17 cellular contexts compared by ENCODE assay signal in the genomic region with DNA sequence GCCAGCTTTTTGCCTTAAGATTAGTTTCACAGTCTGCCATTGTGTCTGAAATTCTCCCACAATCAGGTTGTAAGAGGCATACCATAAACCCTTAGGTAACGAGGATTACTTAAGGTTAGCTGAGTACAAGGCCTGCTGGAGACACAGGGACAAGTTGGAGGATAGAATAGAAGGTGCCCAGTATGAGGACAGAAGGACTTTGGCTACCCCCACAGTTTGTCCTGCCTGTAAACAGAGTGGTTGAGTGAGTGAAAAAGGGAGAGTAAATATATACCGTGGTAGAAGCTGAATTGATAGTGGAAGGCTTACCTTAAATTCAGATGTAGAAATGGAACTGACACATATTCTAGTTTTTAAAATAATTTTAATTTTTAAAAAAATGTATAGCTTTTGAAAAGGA. TPM values are rescaled to one million over a fixed set of nuclear protein-coding genes. Genes with fewer than 3 reads are reported as not detected.
DNase-seq lines count a peak whose midpoint lies in the region; ATAC-seq, FAIRE-seq and TF ChIP-seq lines count a peak whose summit lies in the region.
"Had no signal": no experiment of that assay in that cellular context is flagged by ENCODE, and none has a peak within 500 bp of the region (broad histone marks: within the 10 kb centered on the region; RNA-seq: fewer than 3 reads in every experiment).

No MANE protein-coding gene starts in this region.

- peaks cover 63% of the 10 kb centered on the region for H3K4me1 ChIP-seq in psoas muscle
- H3K4me1 ChIP-seq: Peyer's patch had no signal

- no peak for TF ChIP-seq CTCF in psoas muscle (IDR thresholded peaks at IDR 0.05)

- no peaks in the 10 kb centered on the region for H3K27me3 ChIP-seq in psoas muscle (ENCODE audit: insufficient read depth in 3 of 3, low read length in 2 of 3)
- H3K27me3 ChIP-seq: Peyer's patch had no signal

- ATAC-seq in left lobe of liver (peak; percentile 63), psoas muscle (no peak)
- ATAC-seq: K562 had no signal

- H3K9me3 ChIP-seq in psoas muscle: no peaks in the 10 kb centered on the region
- H3K9me3 ChIP-seq: Peyer's patch had no signal

- peaks cover 84% of the 10 kb centered on the region for H3K36me3 Mint-ChIP-seq in activated T-cell treated with anti-CD3 and anti-CD28 coated beads, Interleukin-2, amount 50 U/mL, for 24 hours (ENCODE audit: low read depth)

- peaks cover 66% of the 10 kb centered on the region for H3K4me1 Mint-ChIP-seq in activated T-cell treated with anti-CD3 and anti-CD28 coated beads, Interleukin-2, amount 50 U/mL, for 24 hours (ENCODE audit: low read depth)

- no peak for DNase-seq in activated T-cell treated with anti-CD3 and anti-CD28 coated beads, Interleukin-2, amount 50 U/mL, for 24 hours
- no peak for DNase-seq in activated T-cell treated with anti-CD3 and anti-CD28 coated beads, Interleukin-2, amount 50 U/mL, for 48 hours
- DNase-seq in HTR-8/SVneo (ENCODE audit: insufficient read length, low spot score): no peak
- DNase-seq in left lobe of liver (ENCODE audit: low spot score): no peak
- DNase-seq in psoas muscle: no peak
- no peak for DNase-seq in NOMO-1 (lab: John Stamatoyannopoulos, UW; ENCODE audit: unreplicated experiment in 2 of 2)
- DNase-seq in OCI-M2 (lab: John Stamatoyannopoulos, UW; ENCODE audit: unreplicated experiment): no peak
- DNase-seq: GF-D8, GOT3, NCI-H1436, NCI-H2029, NCI-H510A treated with DMSO at 0.1 percent for 48 hours, Peyer's patch, SHP77 had no signal

- peaks cover 3 to 46% of the 10 kb centered on the region in 2 donors for H3K36me3 ChIP-seq in psoas muscle (ENCODE audit: insufficient read depth in 1 of 2, low read depth in 1 of 2)

- intact Hi-C loops in psoas muscle (cut with DNase I): no loop called here

- no peak overlapping the region for H3K4me3 ChIP-seq in psoas muscle
- H3K4me3 ChIP-seq: K562, Peyer's patch had no signal

- no peaks in the 10 kb centered on the region for H3K27me3 Mint-ChIP-seq in activated T-cell treated with anti-CD3 and anti-CD28 coated beads, Interleukin-2, amount 50 U/mL, for 24 hours

- peak overlapping the region; percentile 72 for H3K27ac Mint-ChIP-seq in activated T-cell treated with anti-CD3 and anti-CD28 coated beads, Interleukin-2, amount 50 U/mL, for 24 hours

- H3K9me3 Mint-ChIP-seq in activated T-cell treated with anti-CD3 and anti-CD28 coated beads, Interleukin-2, amount 50 U/mL, for 24 hours: no peaks in the 10 kb centered on the region

- H3K27ac ChIP-seq in psoas muscle: peak overlapping the region; percentile 4
- H3K27ac ChIP-seq: C4-2B, Peyer's patch had no signal

- peak; percentile 59 for FAIRE-seq in HTR-8/SVneo (lab: Jason Lieb, UNC)
- FAIRE-seq: GM12892, K562 had no signal

- WGBS in psoas muscle, 3 donors: 41 to 72% (median 61%) methylated on average over 2 of the region's 2 CpGs

- no peak overlapping the region for H3K4me3 Mint-ChIP-seq in activated T-cell treated with anti-CD3 and anti-CD28 coated beads, Interleukin-2, amount 50 U/mL, for 24 hours

RNA-seq across cellular contexts. Expression of a gene that starts 19.3 kb away (rescaled TPM):
- 22.8 TPM for total RNA-seq in left lobe of liver
- total RNA-seq in psoas muscle: 10 to 100 TPM; 32.7 to 55.7 (median 44.4) TPM
- polyA plus RNA-seq in psoas muscle: 10 to 100 TPM; 14.0 to 29.9 (median 29.4) TPM

RNA-seq across cellular contexts. Expression of a gene that starts 19.6 kb away (rescaled TPM):
- total RNA-seq in left lobe of liver (10.3 TPM), psoas muscle (10 to 100 TPM; 11.9 to 24.0 (median 14.8) TPM)
- polyA plus RNA-seq in psoas muscle: 10 to 100 TPM; 11.4 to 29.7 (median 19.5) TPM
